1 cellular context compared by ENCODE assay signal in genomic region chr18:63684718-63685117, GRCh38.
TF ChIP-seq lines count a peak whose summit lies in the region.

No MANE protein-coding gene starts in this region.

TF ChIP-seq in GM23338, 12 proteins besides CTCF, POLR2A, EP300 and RAD21 (continued from another document):
- TF ChIP-seq ETS1 (IDR thresholded peaks at IDR 0.05) (no peak), REST (IDR thresholded peaks at IDR 0.05; ENCODE audit: unreplicated experiment) (no peak), POLR2AphosphoS5 (IDR thresholded peaks at IDR 0.05; ENCODE audit: low read depth) (no peak), EZH2 (IDR thresholded peaks at IDR 0.05; ENCODE audit: low read depth, unreplicated experiment) (no peak), JUNB (IDR thresholded peaks at IDR 0.05; ENCODE audit: unreplicated experiment) (no peak), ZNF331 (CRISPR knock-in tag; IDR thresholded peaks at IDR 0.05; ENCODE audit: low read depth) (no peak), ZNF114 (CRISPR knock-in tag; IDR thresholded peaks at IDR 0.05) (no peak), EZH2phosphoT487 (IDR thresholded peaks at IDR 0.05; ENCODE audit: unreplicated experiment) (no peak)
